In genomic region chr6:134729590-134729989, GRCh38 we compare ENCODE assay signal across 1 cellular context.
TF ChIP-seq lines count a peak whose summit lies in the region.

No MANE protein-coding gene starts in this region.

TF ChIP-seq in H1, 55 proteins besides CTCF, POLR2A, EP300 and RAD21 (continued from another document):
- TF ChIP-seq SIRT6 (IDR thresholded peaks at IDR 0.05; ENCODE audit: low read length), result no peak
- no peak for TF ChIP-seq CREB1 (IDR thresholded peaks at IDR 0.05)
- no peak for TF ChIP-seq CHD2 (IDR thresholded peaks at IDR 0.05; ENCODE audit: low read length)
- no peak for TF ChIP-seq TBP (IDR thresholded peaks at IDR 0.05; ENCODE audit: low read depth, low read length)
- TF ChIP-seq CBX5 (IDR thresholded peaks at IDR 0.05; ENCODE audit: low read depth, low read length), result no peak
- TF ChIP-seq ASH2L (IDR thresholded peaks at IDR 0.05; ENCODE audit: low read length), result no peak
- no peak for TF ChIP-seq GABPA (IDR thresholded peaks at IDR 0.05; ENCODE audit: borderline replicate concordance, insufficient read depth, low read length)
- no peak for TF ChIP-seq KDM5A (IDR thresholded peaks at IDR 0.05; ENCODE audit: low read length)
- TF ChIP-seq BCL11A (IDR thresholded peaks at IDR 0.05; ENCODE audit: low read depth in 2 of 2, low read length in 2 of 2), result no peak
- no peak for TF ChIP-seq SIX5 (IDR thresholded peaks at IDR 0.05; ENCODE audit: low read depth, low read length)
- no peak for TF ChIP-seq CTBP2 (IDR thresholded peaks at IDR 0.05; ENCODE audit: borderline replicate concordance, insufficient read depth, insufficient read length, low read length)
- no peak for TF ChIP-seq SP4 (IDR thresholded peaks at IDR 0.05; ENCODE audit: low read length)
